13 cellular contexts compared by ENCODE assay signal in the genomic region with DNA sequence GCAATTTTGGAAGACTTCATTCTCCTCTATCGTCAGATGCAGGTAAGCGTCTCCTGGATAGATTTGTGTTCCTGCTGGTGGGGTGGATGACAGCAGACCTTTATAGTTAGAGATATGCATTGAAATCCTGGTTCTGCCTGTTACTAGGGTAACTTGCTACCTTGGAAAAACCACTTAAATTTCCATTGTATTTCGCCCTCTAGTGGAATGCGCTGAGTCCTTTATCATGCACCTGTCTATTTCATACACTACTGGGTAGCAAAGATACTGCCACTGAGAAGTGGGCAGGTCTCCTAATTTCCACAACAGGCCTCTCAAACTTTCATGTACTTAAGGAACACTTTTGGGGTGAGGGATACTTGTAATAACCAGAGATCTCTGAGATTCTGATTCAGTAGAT.
A peak's percentile ranks its signal among the peaks of the same experiment; 100 is the strongest.
DNase-seq lines count a peak whose midpoint lies in the region; ATAC-seq, FAIRE-seq and TF ChIP-seq lines count a peak whose summit lies in the region.
"Had no signal": no experiment of that assay in that cellular context is flagged by ENCODE, and none has a peak within 500 bp of the region (broad histone marks: within the 10 kb centered on the region; RNA-seq: fewer than 3 reads in every experiment).

No MANE protein-coding gene starts in this region.

- H2AFZ ChIP-seq in OCI-LY7 (ENCODE audit: low read length), result no peak overlapping the region
- H2AFZ ChIP-seq in fibroblast of lung (ENCODE audit: low read length), result no peak overlapping the region

- intact Hi-C loops in OCI-LY7 (cut with micrococcal nuclease; ENCODE audit: unreplicated experiment) (no loop called here), heart left ventricle (cut with DNase I) (no loop called here)

- H3K79me2 ChIP-seq in OCI-LY7 (ENCODE audit: insufficient read depth, low read depth, low read length) (no peaks in the 10 kb centered on the region), fibroblast of lung (ENCODE audit: control insufficient read depth, insufficient read depth, low read length) (no peaks in the 10 kb centered on the region)

- no TSS peak for BruUV-seq in OCI-LY7 (replicated peaks; lab: Mats Ljungman, UMichigan)

- H3K4me2 ChIP-seq in OCI-LY7 (ENCODE audit: low read length) (no peak overlapping the region), fibroblast of lung (ENCODE audit: extremely low read depth, insufficient read depth, low read length) (no peak overlapping the region)

- no peaks in the 10 kb centered on the region for H4K20me1 ChIP-seq in OCI-LY7 (ENCODE audit: insufficient read depth, low read length)
- H4K20me1 ChIP-seq in fibroblast of lung (ENCODE audit: control insufficient read depth, extremely low read depth, insufficient read depth, low read length), result no peaks in the 10 kb centered on the region

- ATAC-seq in upper lobe of left lung (ENCODE audit: low FRiP score in 2 of 2) (no peak), heart left ventricle (no peak), gastroesophageal sphincter (no peak)
- ATAC-seq: activated CD8-positive, alpha-beta T cell treated with anti-CD3 and anti-CD28 coated beads for 36 hours had no signal

- TF ChIP-seq CTCF in OCI-LY7 (conservative IDR thresholded peaks at IDR 0.05; ENCODE audit: low read length) (peak; percentile 74), fibroblast of lung (conservative IDR thresholded peaks at IDR 0.05 in 1 of 2, IDR thresholded peaks at IDR 0.05 in 1 of 2; ENCODE audit: low read depth in 1 of 2, low read length in 2 of 2) (peak; percentile 17), upper lobe of left lung (IDR thresholded peaks at IDR 0.05) (no peak), heart left ventricle (IDR thresholded peaks at IDR 0.05) (no peak), gastroesophageal sphincter (IDR thresholded peaks at IDR 0.05) (no peak)

- H3K27ac ChIP-seq in OCI-LY7 (ENCODE audit: low read depth, low read length, poor library complexity, severe bottlenecking) (no peak overlapping the region), fibroblast of lung (ENCODE audit: insufficient read depth, low read length) (no peak overlapping the region), small intestine (ENCODE audit: low read depth in 1 of 2, low read length in 1 of 2) (no peak overlapping the region), upper lobe of left lung (no peak overlapping the region), heart left ventricle (no peak overlapping the region), gastroesophageal sphincter (no peak overlapping the region)
- H3K27ac ChIP-seq: uterus had no signal

- no peak for TF ChIP-seq EP300 in upper lobe of left lung (IDR thresholded peaks at IDR 0.05)
- no peak for TF ChIP-seq EP300 in gastroesophageal sphincter (IDR thresholded peaks at IDR 0.05)

- POLR2A ChIA-PET in OCI-LY7 (lab: Charles Lee), result no interaction called here

- peak; percentile 37 for DNase-seq in NCI-H82 (lab: John Stamatoyannopoulos, UW)
- DNase-seq in NCI-H82 treated with DMSO at 0.1 percent for 48 hours (lab: John Stamatoyannopoulos, UW; ENCODE audit: unreplicated experiment), result no peak
- DNase-seq in OCI-LY7 (ENCODE audit: low spot score), result peak; percentile 29
- peak in 1 of 2 donors; percentile 2 for DNase-seq in fibroblast of lung (ENCODE audit: low read depth in 2 of 2)
- peak; percentile 1 for DNase-seq in small intestine
- DNase-seq in upper lobe of left lung, result no peak
- DNase-seq in heart left ventricle, result no peak
- DNase-seq: activated CD8-positive, alpha-beta T cell treated with anti-CD3 and anti-CD28 coated beads for 36 hours; central memory CD4-positive, alpha-beta T cell; midbrain; NCI-H2227 treated with DMSO at 0.1 percent for 48 hours; uterus had no signal

- H3K9me3 ChIP-seq in OCI-LY7 (ENCODE audit: low read length), result peaks cover 4% of the 10 kb centered on the region; the same call in 1 of the 2 replicates
- no peaks in the 10 kb centered on the region for H3K9me3 ChIP-seq in fibroblast of lung (ENCODE audit: control insufficient read depth, insufficient read depth, low read depth, low read length)
- H3K9me3 ChIP-seq in small intestine (ENCODE audit: control insufficient read depth, low read depth), result peaks cover 2% of the 10 kb centered on the region
- no peaks in the 10 kb centered on the region for H3K9me3 ChIP-seq in upper lobe of left lung
- peaks cover 0 to 6% (median 0%) of the 10 kb centered on the region in 12 donors for H3K9me3 ChIP-seq in heart left ventricle
- H3K9me3 ChIP-seq in gastroesophageal sphincter, result peaks cover 0 to 5% (median 0%) of the 10 kb centered on the region in 3 donors
- H3K9me3 ChIP-seq: uterus had no signal

- CTCF ChIA-PET in OCI-LY7 (lab: Charles Lee; ENCODE audit: unreplicated experiment), result no interaction called here

- H3K36me3 ChIP-seq in OCI-LY7 (ENCODE audit: insufficient read depth, low read length) (no peaks in the 10 kb centered on the region; the same call in 1 of the 2 replicates), fibroblast of lung (ENCODE audit: control insufficient read depth, insufficient read depth, low read length) (no peaks in the 10 kb centered on the region), small intestine (ENCODE audit: control insufficient read depth in 2 of 2, insufficient read depth in 2 of 2, low read length in 2 of 2) (no peaks in the 10 kb centered on the region), upper lobe of left lung (no peaks in the 10 kb centered on the region), heart left ventricle (no peaks in the 10 kb centered on the region), gastroesophageal sphincter (no peaks in the 10 kb centered on the region)
- H3K36me3 ChIP-seq: uterus had no signal

- H3K4me3 ChIP-seq in OCI-LY7 (ENCODE audit: low read depth, low read length, poor library complexity, severe bottlenecking) (no peak overlapping the region), fibroblast of lung (replicated peaks in 1 of 4; ENCODE audit: control extremely low read depth in 1 of 4, insufficient read depth in 1 of 4, low read depth in 3 of 4, low read length in 4 of 4) (no peak overlapping the region), small intestine (ENCODE audit: low read depth in 1 of 2, low read length in 2 of 2) (no peak overlapping the region), upper lobe of left lung (no peak overlapping the region), heart left ventricle (no peak overlapping the region), gastroesophageal sphincter (no peak overlapping the region)
- H3K4me3 ChIP-seq: uterus had no signal

- H3K27me3 ChIP-seq in fibroblast of lung (ENCODE audit: control insufficient read depth, insufficient read depth, low read length) (no peaks in the 10 kb centered on the region), small intestine (ENCODE audit: control insufficient read depth in 2 of 2, insufficient read depth in 2 of 2, low read length in 2 of 2) (no peaks in the 10 kb centered on the region), upper lobe of left lung (no peaks in the 10 kb centered on the region), heart left ventricle (no peaks in the 10 kb centered on the region), gastroesophageal sphincter (no peaks in the 10 kb centered on the region)
- H3K27me3 ChIP-seq: uterus had no signal

- TF ChIP-seq POLR2A in upper lobe of left lung (IDR thresholded peaks at IDR 0.05), result no peak
- TF ChIP-seq POLR2A in heart left ventricle (IDR thresholded peaks at IDR 0.05), result no peak
- TF ChIP-seq POLR2A in gastroesophageal sphincter (IDR thresholded peaks at IDR 0.05), result no peak

- H3K9me2 ChIP-seq in OCI-LY7 (ENCODE audit: insufficient read depth, low read length), result no peaks in the 10 kb centered on the region

- 76 to 87% (median 86%) methylated on average over 4 of the region's 4 CpGs for WGBS in small intestine, 3 donors
- WGBS in upper lobe of left lung, 2 donors, result 87 to 90% methylated on average over 4 of the region's 4 CpGs
- 67 to 79% (median 76%) methylated on average over 4 of the region's 4 CpGs for WGBS in heart left ventricle, 4 donors
- WGBS in gastroesophageal sphincter (ENCODE audit: low coverage in 1 of 2), 2 donors, result 46 to 67% methylated on average over 2 to 3 of the region's 4 CpGs

- H3K9ac ChIP-seq in fibroblast of lung (ENCODE audit: insufficient read depth, low read length), result no peak overlapping the region

- H3K4me1 ChIP-seq in OCI-LY7 (ENCODE audit: insufficient read depth, low read length, poor library complexity, severe bottlenecking), result no peaks in the 10 kb centered on the region
- no peaks in the 10 kb centered on the region for H3K4me1 ChIP-seq in fibroblast of lung (ENCODE audit: control insufficient read depth, extremely low read depth, insufficient read depth, low read length)
- H3K4me1 ChIP-seq in small intestine (ENCODE audit: control insufficient read depth in 2 of 2, insufficient read depth in 1 of 2, low read depth in 1 of 2, low read length in 1 of 2), result no peaks in the 10 kb centered on the region
- no peaks in the 10 kb centered on the region for H3K4me1 ChIP-seq in upper lobe of left lung
- H3K4me1 ChIP-seq in heart left ventricle, result no peaks in the 10 kb centered on the region
- H3K4me1 ChIP-seq in gastroesophageal sphincter, result no peaks in the 10 kb centered on the region
- H3K4me1 ChIP-seq: uterus had no signal

- no peak for FAIRE-seq in small intestine (lab: Jason Lieb, UNC)

Comparison
In these comparisons a context has a peak if more than half of its experiments do, and no peak if none do; other contexts are left out.
1. DNase-seq: peak in NCI-H82 (single experiment), OCI-LY7 (single experiment) and small intestine (single experiment); none in NCI-H82 treated with DMSO at 0.1 percent for 48 hours (single experiment), upper lobe of left lung (0 of 2) and heart left ventricle (0 of 5).
2. CTCF ChIP-seq: peak in OCI-LY7 (single experiment) and fibroblast of lung (2 of 2); none in upper lobe of left lung (0 of 6), heart left ventricle (0 of 12) and gastroesophageal sphincter (0 of 4).